1 cellular context compared by ENCODE assay signal in the genomic region with DNA sequence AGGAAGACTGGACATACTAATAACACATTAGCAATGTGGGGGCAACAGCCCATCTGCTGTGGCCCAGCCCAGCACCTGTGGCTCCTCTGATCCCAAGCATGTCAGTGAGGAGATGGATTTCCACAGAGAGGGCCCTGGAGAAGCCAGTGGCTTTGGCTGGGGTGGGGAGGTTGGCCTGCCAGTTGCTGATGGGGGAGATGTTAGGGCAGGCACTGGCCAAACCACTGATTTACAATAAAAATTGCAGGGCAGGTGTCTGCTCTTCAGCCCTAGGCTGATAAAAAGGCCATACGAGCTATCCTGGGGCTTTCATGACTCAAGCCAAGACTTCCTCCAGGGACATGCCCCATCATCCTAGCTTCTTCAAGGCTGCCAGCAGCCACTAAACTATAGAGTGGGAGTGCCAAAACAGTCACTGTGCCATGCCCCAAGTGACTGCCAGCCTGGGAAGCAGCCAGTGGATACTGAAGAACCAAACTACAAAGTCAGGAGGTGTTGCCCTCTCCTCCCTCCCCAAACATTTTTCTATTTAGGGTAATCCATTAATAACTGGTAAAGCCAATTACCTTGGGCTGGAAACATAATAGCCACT.
TF ChIP-seq lines count a peak whose summit lies in the region.

No MANE protein-coding gene starts in this region.

TF ChIP-seq in H1, 55 proteins besides CTCF, POLR2A, EP300 and RAD21:
- TF ChIP-seq, protein P1, sequence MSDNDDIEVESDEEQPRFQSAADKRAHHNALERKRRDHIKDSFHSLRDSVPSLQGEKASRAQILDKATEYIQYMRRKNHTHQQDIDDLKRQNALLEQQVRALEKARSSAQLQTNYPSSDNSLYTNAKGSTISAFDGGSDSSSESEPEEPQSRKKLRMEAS (IDR thresholded peaks at IDR 0.05), result no peak
- TF ChIP-seq CHD1 (IDR thresholded peaks at IDR 0.05; ENCODE audit: low read depth, low read length) (no peak), BRCA1 (IDR thresholded peaks at IDR 0.05; ENCODE audit: low read depth, low read length) (no peak), RFX5 (IDR thresholded peaks at IDR 0.05; ENCODE audit: borderline replicate concordance, low read depth, low read length) (no peak), CTBP2 (IDR thresholded peaks at IDR 0.05; ENCODE audit: borderline replicate concordance, insufficient read depth, insufficient read length, low read length) (no peak), ZNF274 (IDR thresholded peaks at IDR 0.05; ENCODE audit: borderline replicate concordance, extremely low read depth, low read length) (no peak), SRF (IDR thresholded peaks at IDR 0.05; ENCODE audit: low read depth, low read length) (no peak), HDAC6 (IDR thresholded peaks at IDR 0.05; ENCODE audit: low read depth, low read length) (no peak), FOSL1 (IDR thresholded peaks at IDR 0.05; ENCODE audit: insufficient read depth, low read depth, low read length) (no peak), SP1 (IDR thresholded peaks at IDR 0.05; ENCODE audit: low read depth, low read length) (no peak), HDAC2 (IDR thresholded peaks at IDR 0.05; ENCODE audit: borderline replicate concordance in 1 of 2, low read depth in 2 of 2, low read length in 2 of 2) (no peak), MAFK (IDR thresholded peaks at IDR 0.05; ENCODE audit: low read depth, low read length) (no peak), TAF1 (IDR thresholded peaks at IDR 0.05; ENCODE audit: low read depth, low read length) (no peak), GABPA (IDR thresholded peaks at IDR 0.05; ENCODE audit: borderline replicate concordance, insufficient read depth, low read length) (no peak), CBX8 (IDR thresholded peaks at IDR 0.05; ENCODE audit: borderline replicate concordance, low read depth, low read length) (no peak), CREB1 (IDR thresholded peaks at IDR 0.05) (no peak), KDM4A (IDR thresholded peaks at IDR 0.05; ENCODE audit: low read depth, low read length, severe bottlenecking) (no peak), SAP30 (IDR thresholded peaks at IDR 0.05; ENCODE audit: insufficient read depth, insufficient replicate concordance, low read length) (no peak)
- TF ChIP-seq, protein P2, sequence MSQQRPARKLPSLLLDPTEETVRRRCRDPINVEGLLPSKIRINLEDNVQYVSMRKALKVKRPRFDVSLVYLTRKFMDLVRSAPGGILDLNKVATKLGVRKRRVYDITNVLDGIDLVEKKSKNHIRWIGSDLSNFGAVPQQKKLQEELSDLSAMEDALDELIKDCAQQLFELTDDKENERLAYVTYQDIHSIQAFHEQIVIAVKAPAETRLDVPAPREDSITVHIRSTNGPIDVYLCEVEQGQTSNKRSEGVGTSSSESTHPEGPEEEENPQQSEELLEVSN (IDR thresholded peaks at IDR 0.05), result no peak
- TF ChIP-seq, protein P3, sequence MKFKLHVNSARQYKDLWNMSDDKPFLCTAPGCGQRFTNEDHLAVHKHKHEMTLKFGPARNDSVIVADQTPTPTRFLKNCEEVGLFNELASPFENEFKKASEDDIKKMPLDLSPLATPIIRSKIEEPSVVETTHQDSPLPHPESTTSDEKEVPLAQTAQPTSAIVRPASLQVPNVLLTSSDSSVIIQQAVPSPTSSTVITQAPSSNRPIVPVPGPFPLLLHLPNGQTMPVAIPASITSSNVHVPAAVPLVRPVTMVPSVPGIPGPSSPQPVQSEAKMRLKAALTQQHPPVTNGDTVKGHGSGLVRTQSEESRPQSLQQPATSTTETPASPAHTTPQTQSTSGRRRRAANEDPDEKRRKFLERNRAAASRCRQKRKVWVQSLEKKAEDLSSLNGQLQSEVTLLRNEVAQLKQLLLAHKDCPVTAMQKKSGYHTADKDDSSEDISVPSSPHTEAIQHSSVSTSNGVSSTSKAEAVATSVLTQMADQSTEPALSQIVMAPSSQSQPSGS (IDR thresholded peaks at IDR 0.05; ENCODE audit: low read length), result no peak
